In the genomic region with DNA sequence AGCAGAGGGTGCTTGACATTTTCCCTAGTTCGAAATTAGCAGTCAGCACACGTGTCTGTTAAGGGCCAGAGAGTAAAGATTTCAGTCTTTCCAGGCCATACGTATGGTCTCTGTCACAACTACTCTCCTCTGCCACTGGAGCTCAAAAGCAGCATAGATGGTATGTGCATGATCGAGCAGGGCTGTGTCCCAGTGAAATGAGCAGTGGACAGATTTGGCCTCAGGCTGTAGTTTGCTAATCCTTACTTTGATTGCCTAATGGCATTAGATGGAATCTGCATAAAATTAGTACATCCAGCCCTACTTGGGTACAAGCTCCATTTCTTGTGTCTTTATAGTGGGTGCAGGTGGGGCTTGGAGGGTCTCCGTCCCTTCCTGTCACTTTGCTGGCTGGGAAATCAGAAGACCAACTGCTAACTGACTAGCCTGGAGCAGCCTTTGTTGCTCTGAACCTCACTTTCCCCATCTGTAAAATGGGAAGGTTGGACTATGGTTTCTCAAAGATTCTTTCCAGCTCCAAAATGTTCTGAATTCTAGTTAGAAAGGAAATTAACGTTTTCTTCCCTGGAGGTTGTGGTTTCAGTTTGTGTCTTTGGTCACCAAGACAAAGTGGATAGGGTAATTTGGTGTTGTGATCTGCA, we compare ENCODE assay signal across 16 cellular contexts.
"Had no signal": no experiment of that assay in that cellular context is flagged by ENCODE, and none has a peak within 500 bp of the region (broad histone marks: within the 10 kb centered on the region; RNA-seq: fewer than 3 reads in every experiment).

No MANE protein-coding gene starts in this region.

- FAIRE-seq: colon had no signal

- H3K36me3 ChIP-seq: heart right ventricle, left ventricle myocardium inferior, right atrium auricular region, suprapubic skin had no signal

- H3K27ac ChIP-seq: dorsolateral prefrontal cortex, heart right ventricle, left ventricle myocardium inferior, right atrium auricular region, skin epidermis, suprapubic skin had no signal

- H3K27me3 ChIP-seq: right atrium auricular region, suprapubic skin had no signal

- ATAC-seq: activated CD4-positive, alpha-beta T cell treated with anti-CD3 and anti-CD28 coated beads for 36 hours; heart right ventricle; mucosa of descending colon had no signal

- DNase-seq: activated CD4-positive, alpha-beta T cell treated with anti-CD3 and anti-CD28 coated beads for 36 hours; activated CD4-positive, alpha-beta T cell treated with anti-CD3 and anti-CD28 coated beads, Interleukin-2, amount 50 U/mL, for 48 hours; activated gamma-delta T cell treated with Interleukin-2 at 50 U/mL for 16 hours; activated T-cell treated with anti-CD3 and anti-CD28 coated beads for 4 hours; amniotic stem cell; caudate nucleus; heart right ventricle; left ventricle myocardium inferior; mucosa of descending colon; naive B cell; T-helper 2 cell had no signal

- H3K4me3 ChIP-seq: dorsolateral prefrontal cortex, heart right ventricle, left ventricle myocardium inferior, mucosa of descending colon, right atrium auricular region, skin epidermis, suprapubic skin had no signal

- H3K9me3 ChIP-seq: mucosa of descending colon, suprapubic skin had no signal
